10 cellular contexts compared by ENCODE assay signal in genomic region chr11:105099619-105100018, GRCh38. TPM values are rescaled to one million over a fixed set of nuclear protein-coding genes. Genes with fewer than 3 reads are reported as not detected.
"Had no signal": no experiment of that assay in that cellular context is flagged by ENCODE, and none has a peak within 500 bp of the region (broad histone marks: within the 10 kb centered on the region; RNA-seq: fewer than 3 reads in every experiment).

No MANE protein-coding gene starts in this region.

RNA-seq across cellular contexts. Expression of gene CARD18, which starts 40.0 kb away (rescaled TPM):
- total RNA-seq: activated B cell treated with CpG ODN at 0.5 μM for 24 hours; adrenal gland; cardiac muscle cell; kidney epithelial cell; omental fat pad; progenitor cell of endocrine pancreas; right atrium auricular region; skeletal muscle tissue; T-helper 2 cell treated with Interferon-gamma antibody and Interleukin-4, amounts not matched to agents 100 ng/mL and 5 ng/mL, for 36 hours; temporal lobe had no signal
- polyA plus RNA-seq: adrenal gland had no signal

RNA-seq across cellular contexts. Expression of gene CARD16, which starts 54.5 kb away (rescaled TPM):
- total RNA-seq: cardiac muscle cell, kidney epithelial cell, progenitor cell of endocrine pancreas, temporal lobe had no signal
- polyA plus RNA-seq: cardiac muscle cell had no signal
